Comparison of ENCODE assay signal across 19 cellular contexts in the genomic region with DNA sequence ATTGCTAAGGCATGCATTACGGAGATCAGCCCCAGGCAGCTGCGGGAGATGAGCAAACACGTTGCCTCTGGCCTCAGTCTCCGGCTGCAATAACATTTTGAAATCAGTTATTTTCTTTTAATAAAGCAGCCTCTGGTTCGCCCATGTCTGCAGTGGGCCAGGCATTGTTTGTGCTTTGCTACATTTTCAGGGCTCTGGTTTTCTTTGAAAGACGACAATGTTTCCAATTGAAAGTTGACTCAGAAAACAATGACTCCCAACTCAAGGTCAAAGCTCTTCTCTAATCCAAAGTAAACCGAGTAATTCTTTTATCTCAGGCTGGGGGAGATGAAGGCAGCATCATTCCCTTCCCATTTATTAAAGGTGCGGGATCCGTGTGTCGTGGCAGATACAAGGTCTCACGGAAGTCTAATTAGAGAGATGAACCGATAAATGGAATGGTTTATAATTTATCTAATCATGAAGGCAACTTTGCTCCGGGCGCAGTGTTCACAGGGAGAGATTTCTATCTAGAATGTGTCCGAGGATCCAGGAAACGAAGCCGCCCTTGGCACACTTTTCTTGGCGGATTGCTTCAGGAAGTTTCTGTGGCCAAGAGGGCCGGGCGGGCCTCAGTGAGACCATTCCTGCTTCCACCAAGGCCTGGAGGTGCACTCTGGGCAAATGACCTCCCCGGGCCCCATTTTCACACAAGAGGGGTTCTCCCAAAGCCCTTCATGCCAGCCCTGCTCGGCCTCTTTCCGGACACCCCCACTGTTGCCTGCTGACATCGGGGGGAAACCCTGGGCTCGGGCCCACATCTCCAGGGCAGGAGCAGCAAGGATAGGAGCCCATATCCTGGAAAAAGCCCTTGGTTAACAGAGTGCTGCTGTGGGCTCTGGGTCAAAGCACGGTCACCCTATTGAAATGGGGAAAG.
DNase-seq lines count a peak whose midpoint lies in the region; ATAC-seq lines count a peak whose summit lies in the region.
"Had no signal": no experiment of that assay in that cellular context is flagged by ENCODE, and none has a peak within 500 bp of the region (broad histone marks: within the 10 kb centered on the region; RNA-seq: fewer than 3 reads in every experiment).

No MANE protein-coding gene starts in this region.

- no peaks in the 10 kb centered on the region for H3K27me3 ChIP-seq in right cardiac atrium (ENCODE audit: control insufficient read depth, insufficient read depth)
- H3K27me3 ChIP-seq: neural progenitor cell had no signal

- DNase-seq in ELF-1 (ENCODE audit: low read depth, low spot score) (peak; percentile 1), right cardiac atrium (peak; percentile 60 to 73 (median 65)), retina (peak; percentile 32), NAMALWA (ENCODE audit: low spot score) (no peak), NCI-H1092 treated with DMSO at 0.1 percent for 48 hours (lab: John Stamatoyannopoulos, UW) (no peak), DMS 273 (lab: John Stamatoyannopoulos, UW; ENCODE audit: unreplicated experiment) (no peak)
- DNase-seq in activated T-helper 2 cell treated with anti-CD3 and anti-CD28 coated beads, Interferon-gamma antibody, Interleukin-2, Interleukin-4, amounts not matched to agents 10 μg/mL and 5 μg/mL and 100 μg/mL, durations not matched to agents 14 hours and 24 hours and 36 hours (ENCODE audit: low spot score): peak; percentile 4
- DNase-seq: activated CD4-positive, CD25-positive, alpha-beta regulatory T cell treated with anti-CD3 and anti-CD28 coated beads, Interleukin-2, amount 50 U/mL, for 72 hours; DMS 273 treated with DMSO at 0.1 percent for 48 hours; foreskin fibroblast; HFFc6; IMR-90; NCI-H1417 treated with DMSO at 0.1 percent for 48 hours; NCI-H524 treated with DMSO at 0.1 percent for 48 hours; RPMI8226 had no signal

- no peaks in the 10 kb centered on the region for H3K27me3 Mint-ChIP-seq in activated T-helper 2 cell treated with anti-CD3 and anti-CD28 coated beads, Interferon-gamma antibody, Interleukin-2, Interleukin-4, amounts not matched to agents 10 μg/mL and 5 μg/mL and 100 μg/mL, durations not matched to agents 14 hours and 24 hours and 36 hours (ENCODE audit: low read depth)
- H3K27me3 Mint-ChIP-seq: dendritic cell treated with granulocyte-macrophage colony-stimulating factor and Interleukin-4, amounts not matched to agents 40 ng/mL and 50 ng/mL, for 4 days had no signal

- H3K4me1 ChIP-seq in right cardiac atrium (ENCODE audit: control insufficient read depth, insufficient read depth, low read length): no peaks in the 10 kb centered on the region
- H3K4me1 ChIP-seq: neural progenitor cell had no signal

- H3K9me3 ChIP-seq in right cardiac atrium (ENCODE audit: control insufficient read depth, low read length): no peaks in the 10 kb centered on the region

- H3K9me3 Mint-ChIP-seq in activated T-helper 2 cell treated with anti-CD3 and anti-CD28 coated beads, Interferon-gamma antibody, Interleukin-2, Interleukin-4, amounts not matched to agents 10 μg/mL and 5 μg/mL and 100 μg/mL, durations not matched to agents 14 hours and 24 hours and 36 hours: no peaks in the 10 kb centered on the region
- H3K9me3 Mint-ChIP-seq: dendritic cell treated with granulocyte-macrophage colony-stimulating factor and Interleukin-4, amounts not matched to agents 40 ng/mL and 50 ng/mL, for 4 days; neural progenitor cell had no signal

- intact Hi-C loops in activated T-helper 2 cell treated with anti-CD3 and anti-CD28 coated beads, Interferon-gamma antibody, Interleukin-2, Interleukin-4, amounts not matched to agents 10 μg/mL and 5 μg/mL and 100 μg/mL, durations not matched to agents 14 hours and 24 hours and 36 hours (cut with micrococcal nuclease): no loop called here
- intact Hi-C loops in right cardiac atrium (cut with DNase I): no loop called here

- no peak overlapping the region for H3K4me3 Mint-ChIP-seq in activated T-helper 2 cell treated with anti-CD3 and anti-CD28 coated beads, Interferon-gamma antibody, Interleukin-2, Interleukin-4, amounts not matched to agents 10 μg/mL and 5 μg/mL and 100 μg/mL, durations not matched to agents 14 hours and 24 hours and 36 hours (ENCODE audit: low read depth)
- H3K4me3 Mint-ChIP-seq: dendritic cell treated with granulocyte-macrophage colony-stimulating factor and Interleukin-4, amounts not matched to agents 40 ng/mL and 50 ng/mL, for 4 days; HFFc6; neural progenitor cell had no signal

- 63% methylated on average over 26 of the region's 26 CpGs for WGBS in right cardiac atrium

- H3K4me1 Mint-ChIP-seq in activated T-helper 2 cell treated with anti-CD3 and anti-CD28 coated beads, Interferon-gamma antibody, Interleukin-2, Interleukin-4, amounts not matched to agents 10 μg/mL and 5 μg/mL and 100 μg/mL, durations not matched to agents 14 hours and 24 hours and 36 hours (ENCODE audit: low read depth): no peaks in the 10 kb centered on the region

- peak in 1 of 2 donors; percentile 72 for ATAC-seq in right cardiac atrium
- no peak for ATAC-seq in GM18520 (IDR thresholded peaks at IDR 0.05; ENCODE audit: unreplicated experiment)

- no peak overlapping the region for H3K27ac ChIP-seq in right cardiac atrium (ENCODE audit: low read length)
- H3K27ac ChIP-seq: epithelial cell of prostate, neural progenitor cell had no signal

- H3K27ac Mint-ChIP-seq in activated T-helper 2 cell treated with anti-CD3 and anti-CD28 coated beads, Interferon-gamma antibody, Interleukin-2, Interleukin-4, amounts not matched to agents 10 μg/mL and 5 μg/mL and 100 μg/mL, durations not matched to agents 14 hours and 24 hours and 36 hours: no peak overlapping the region
- H3K27ac Mint-ChIP-seq: dendritic cell treated with granulocyte-macrophage colony-stimulating factor and Interleukin-4, amounts not matched to agents 40 ng/mL and 50 ng/mL, for 4 days; HFFc6; neural progenitor cell had no signal

- H3K36me3 Mint-ChIP-seq in activated T-helper 2 cell treated with anti-CD3 and anti-CD28 coated beads, Interferon-gamma antibody, Interleukin-2, Interleukin-4, amounts not matched to agents 10 μg/mL and 5 μg/mL and 100 μg/mL, durations not matched to agents 14 hours and 24 hours and 36 hours (ENCODE audit: low read depth): no peaks in the 10 kb centered on the region
- H3K36me3 Mint-ChIP-seq: neural progenitor cell had no signal

- H3K4me3 ChIP-seq in right cardiac atrium (ENCODE audit: low read length): no peak overlapping the region
- H3K4me3 ChIP-seq: neural progenitor cell had no signal

Comparison
In these comparisons a context has a peak if more than half of its experiments do, and no peak if none do; other contexts are left out.
1. DNase-seq: peak in ELF-1 (single experiment), activated T-helper 2 cell treated with anti-CD3 and anti-CD28 coated beads, Interferon-gamma antibody, Interleukin-2, Interleukin-4, amounts not matched to agents 10 μg/mL and 5 μg/mL and 100 μg/mL, durations not matched to agents 14 hours and 24 hours and 36 hours (single experiment), right cardiac atrium (3 of 3) and retina (single experiment); none in NAMALWA (single experiment), NCI-H1092 treated with DMSO at 0.1 percent for 48 hours (single experiment) and DMS 273 (single experiment).